25 cellular contexts compared by ENCODE assay signal in genomic region chr17:31684901-31685300, GRCh38.
DNase-seq lines count a peak whose midpoint lies in the region; ATAC-seq, FAIRE-seq and TF ChIP-seq lines count a peak whose summit lies in the region.
"Had no signal": no experiment of that assay in that cellular context is flagged by ENCODE, and none has a peak within 500 bp of the region (broad histone marks: within the 10 kb centered on the region; RNA-seq: fewer than 3 reads in every experiment).

No MANE protein-coding gene starts in this region.

- ATAC-seq in GM12878: peak; percentile 28; the same call in 2 of the 3 replicates
- ATAC-seq: A549, HCT116 had no signal

- peaks cover 2% of the 10 kb centered on the region for H3K27me3 Mint-ChIP-seq in endodermal cell (ENCODE audit: insufficient read depth)

- H3K9ac ChIP-seq in GM12878 (ENCODE audit: control insufficient read depth, insufficient read depth, low read length) (no peak overlapping the region), endodermal cell (ENCODE audit: extremely low read depth, low read length, poor library complexity, severe bottlenecking) (no peak overlapping the region)
- H3K9ac ChIP-seq: BLaER1 treated with 17β-estradiol and CSF1 and Interleukin-3, amounts not matched to agents 10 nM and 100 nM; GM23248 had no signal

- no peaks in the 10 kb centered on the region for H3K79me2 ChIP-seq in GM12878 (ENCODE audit: control insufficient read depth, insufficient read depth, low read length)

- TF ChIP-seq POLR2A in GM12878 (IDR thresholded peaks at IDR 0.05; ENCODE audit: low read depth, low read length): no peak
- no peak for TF ChIP-seq POLR2A in lower leg skin (IDR thresholded peaks at IDR 0.05)

- H3K9me3 Mint-ChIP-seq in endodermal cell: no peaks in the 10 kb centered on the region
- H3K9me3 Mint-ChIP-seq: CD14-positive monocyte; CD4-positive, alpha-beta T cell; CD8-positive, alpha-beta memory T cell; H9; HFFc6 had no signal

- no TSS peak for BruUV-seq in GM12878 (replicated peaks; lab: Mats Ljungman, UMichigan)

- intact Hi-C loops in GM12878 (cut with micrococcal nuclease; ENCODE audit: unreplicated experiment): loop anchor here (10.0 kb wide), 1 partner anchor 160 kb away; no protein-coding TSS in a partner anchor
- intact Hi-C loops in posterior vena cava (cut with DNase I): no loop called here
- intact Hi-C loops in lower leg skin (cut with DNase I; ENCODE audit: low total_unique reads): no loop called here

- no peak overlapping the region for H3K27ac Mint-ChIP-seq in endodermal cell
- H3K27ac Mint-ChIP-seq: CD14-positive monocyte; CD4-positive, alpha-beta T cell; CD8-positive, alpha-beta memory T cell; H9; HFFc6 had no signal

- WGBS in GM12878 (ENCODE audit: insufficient coverage, insufficient replicate concordance, low lambda C conversion rate, missing lambda C conversion rate): 0% methylated on average over 1 of the region's 1 CpG
- 42 to 50% methylated on average over 1 of the region's 1 CpG for WGBS in endodermal cell (ENCODE audit: insufficient coverage in 1 of 2, insufficient read length in 1 of 2), 2 experiments
- WGBS in lower leg skin, 2 donors: 0% methylated on average over 1 of the region's 1 CpG

- TF ChIP-seq CTCF in HEK293 (tag by site-specific recombination; IDR thresholded peaks at IDR 0.05) (no peak), GM12878 (IDR thresholded peaks at IDR 0.05 in 2 of 3, conservative IDR thresholded peaks at IDR 0.05 in 1 of 3; ENCODE audit: control insufficient read depth in 2 of 3, extremely low read depth in 1 of 3, insufficient read depth in 1 of 3, low read depth in 3 of 3, low read length in 3 of 3) (no peak), endodermal cell (conservative IDR thresholded peaks at IDR 0.05) (no peak), lower leg skin (IDR thresholded peaks at IDR 0.05) (no peak)

- no peak overlapping the region for H3K4me2 ChIP-seq in GM12878 (ENCODE audit: control insufficient read depth, insufficient read depth)
- H3K4me2 ChIP-seq: A549; BLaER1 treated with 17β-estradiol and CSF1 and Interleukin-3, amounts not matched to agents 10 nM and 100 nM had no signal

- TF ChIP-seq EP300 in GM12878 (IDR thresholded peaks at IDR 0.05; ENCODE audit: borderline replicate concordance in 1 of 2, control insufficient read depth in 1 of 2, low read depth in 2 of 2, low read length in 2 of 2): no peak

- RAD21 ChIA-PET in GM12878 (lab: Charles Lee; ENCODE audit: unreplicated experiment): interaction anchor here (0.6 kb wide), 1 partner anchor 122 kb away, joined by 5 read pairs; no protein-coding TSS in a partner anchor

- H2AFZ ChIP-seq in GM12878 (ENCODE audit: control insufficient read depth, low read depth, low read length): no peak overlapping the region
- H2AFZ ChIP-seq: GM23248 had no signal

- no peak for DNase-seq in GM12878 (ENCODE audit: low read depth, low spot score)
- DNase-seq in endodermal cell: peak; percentile 15
- DNase-seq in posterior vena cava (ENCODE audit: low spot score): peak; percentile 3
- no peak for DNase-seq in NCI-H2227 (lab: John Stamatoyannopoulos, UW; ENCODE audit: unreplicated experiment)
- no peak for DNase-seq in lower leg skin (ENCODE audit: low spot score in 2 of 2)
- no peak for DNase-seq in DMS114 treated with DMSO at 0.1 percent for 48 hours (lab: John Stamatoyannopoulos, UW; ENCODE audit: unreplicated experiment)
- DNase-seq: 8988T; ACHN; AML-193; BE2C; CD4-positive, alpha-beta T cell; CD8-positive, alpha-beta memory T cell; DMS 273 treated with DMSO at 0.1 percent for 48 hours; DMS53; DND-41; GM23248; H9; HFFc6 had no signal

- no peak for TF ChIP-seq RAD21 in GM12878 (IDR thresholded peaks at IDR 0.05; ENCODE audit: insufficient read depth, low read depth, low read length)

- in situ Hi-C loops in GM12878 (cut with MboI): no loop called here

- H3K9me3 ChIP-seq in HEK293 (ENCODE audit: control insufficient read depth, insufficient read depth, low read depth, low read length) (no peaks in the 10 kb centered on the region), GM12878 (replicated peaks; ENCODE audit: control insufficient read depth, insufficient read depth, low read length) (no peaks in the 10 kb centered on the region), endodermal cell (ENCODE audit: control insufficient read depth, low read length) (no peaks in the 10 kb centered on the region)
- H3K9me3 ChIP-seq: A549; BE2C; BLaER1 treated with 17β-estradiol and CSF1 and Interleukin-3, amounts not matched to agents 10 nM and 100 nM had no signal

- no peak overlapping the region for H3K27ac ChIP-seq in HEK293 (ENCODE audit: extremely low read depth, low read depth, low read length)
- H3K27ac ChIP-seq in GM12878 (ENCODE audit: control insufficient read depth, insufficient read depth): no peak overlapping the region
- H3K27ac ChIP-seq in endodermal cell (ENCODE audit: low read depth, low read length): no peak overlapping the region
- H3K27ac ChIP-seq: A549; BLaER1 treated with 17β-estradiol and CSF1 and Interleukin-3, amounts not matched to agents 10 nM and 100 nM; GM23248 had no signal

- H3K4me3 ChIP-seq in HEK293 (ENCODE audit: low read depth, low read length): no peak overlapping the region
- no peak overlapping the region for H3K4me3 ChIP-seq in GM12878
- no peak overlapping the region for H3K4me3 ChIP-seq in endodermal cell (ENCODE audit: low read length)
- no peak overlapping the region for H3K4me3 ChIP-seq in lower leg skin (ENCODE audit: low read depth, poor library complexity, severe bottlenecking)
- H3K4me3 ChIP-seq: A549; BLaER1 treated with 17β-estradiol and CSF1 and Interleukin-3, amounts not matched to agents 10 nM and 100 nM; GM23248 had no signal

- H3K4me1 Mint-ChIP-seq in endodermal cell: no peaks in the 10 kb centered on the region

- POLR2A ChIA-PET in HEK293 (lab: Yijun Ruan, JAX) (no interaction called here), GM12878 (lab: Charles Lee) (no interaction called here)

- SMC1A ChIA-PET in GM12878 (lab: Charles Lee; ENCODE audit: uncharacterized antibody, unreplicated experiment): interaction anchor here (1.0 kb wide), 2 partner anchors 9 to 23 kb away, joined by 3 to 4 read pairs; no protein-coding TSS in a partner anchor

- no peaks in the 10 kb centered on the region for H3K27me3 ChIP-seq in GM12878 (replicated peaks in 1 of 2; ENCODE audit: control insufficient read depth in 2 of 2, insufficient read depth in 2 of 2, low read length in 1 of 2)
- no peaks in the 10 kb centered on the region for H3K27me3 ChIP-seq in endodermal cell (ENCODE audit: control insufficient read depth, insufficient read depth, low read length, poor library complexity, severe bottlenecking)
- H3K27me3 ChIP-seq: BE2C; BLaER1 treated with 17β-estradiol and CSF1 and Interleukin-3, amounts not matched to agents 10 nM and 100 nM had no signal

- H3K4me1 ChIP-seq in HEK293 (ENCODE audit: control insufficient read depth, insufficient read depth, low read length) (no peaks in the 10 kb centered on the region), GM12878 (ENCODE audit: control insufficient read depth, insufficient read depth, low read length) (peaks cover 5% of the 10 kb centered on the region; the same call in 1 of the 2 replicates), endodermal cell (ENCODE audit: control insufficient read depth, insufficient read depth, low read length) (no peaks in the 10 kb centered on the region)
- H3K4me1 ChIP-seq: A549, BE2C had no signal

- H3K36me3 Mint-ChIP-seq in endodermal cell (ENCODE audit: low read depth): no peaks in the 10 kb centered on the region
- H3K36me3 Mint-ChIP-seq: CD14-positive monocyte; CD8-positive, alpha-beta memory T cell had no signal

- no peaks in the 10 kb centered on the region for H4K20me1 ChIP-seq in GM12878 (ENCODE audit: control insufficient read depth, insufficient read depth)
- H4K20me1 ChIP-seq: BLaER1 treated with 17β-estradiol and CSF1 and Interleukin-3, amounts not matched to agents 10 nM and 100 nM had no signal

- H3K36me3 ChIP-seq in HEK293 (ENCODE audit: control insufficient read depth in 2 of 2, insufficient read depth in 1 of 2, low read length in 2 of 2) (no peaks in the 10 kb centered on the region), GM12878 (ENCODE audit: control insufficient read depth in 2 of 2, insufficient read depth in 2 of 2, low read length in 1 of 2) (no peaks in the 10 kb centered on the region), endodermal cell (ENCODE audit: control insufficient read depth, insufficient read depth, low read length) (no peaks in the 10 kb centered on the region)
- H3K36me3 ChIP-seq: BE2C; BLaER1 treated with 17β-estradiol and CSF1 and Interleukin-3, amounts not matched to agents 10 nM and 100 nM had no signal

- peak; percentile 77 for FAIRE-seq in GM12878 (lab: Jason Lieb, UNC)
- FAIRE-seq: A549, D721Med, GM19239 had no signal

- H3K4me3 Mint-ChIP-seq in endodermal cell: no peak overlapping the region
- H3K4me3 Mint-ChIP-seq: CD14-positive monocyte; CD4-positive, alpha-beta T cell; CD8-positive, alpha-beta memory T cell; H9; HFFc6 had no signal

- CTCF ChIA-PET in HEK293 (lab: Yijun Ruan, JAX) (no interaction called here), GM12878 (lab: Yijun Ruan, JAX) (interaction anchor here (0.5 to 0.6 kb wide), 2 partner anchors 104 to 123 kb away, joined by 3 read pairs; no protein-coding TSS in a partner anchor)

TF ChIP-seq in HEK293, 187 proteins besides CTCF, POLR2A, EP300 and RAD21 (continues in another document):
- no peak for TF ChIP-seq ZNF596 (tag by site-specific recombination; IDR thresholded peaks at IDR 0.05)

TF ChIP-seq in GM12878, 131 proteins besides CTCF, POLR2A, EP300 and RAD21:
- TF ChIP-seq MEF2B (IDR thresholded peaks at IDR 0.05; ENCODE audit: partially characterized antibody, poor library complexity, severe bottlenecking) (no peak), USF2 (IDR thresholded peaks at IDR 0.05; ENCODE audit: borderline replicate concordance, low read depth, low read length) (no peak)

Comparison
In these comparisons a context has a peak if more than half of its experiments do, and no peak if none do; other contexts are left out.
1. DNase-seq: peak in endodermal cell (single experiment) and posterior vena cava (single experiment); none in GM12878 (single experiment), NCI-H2227 (single experiment), lower leg skin (0 of 2) and DMS114 treated with DMSO at 0.1 percent for 48 hours (single experiment).